10 cellular contexts compared by ENCODE assay signal in genomic region chr2:64640153-64641044, GRCh38. TPM values are rescaled to one million over a fixed set of nuclear protein-coding genes. Genes with fewer than 3 reads are reported as not detected.
DNase-seq lines count a peak whose midpoint lies in the region; ATAC-seq and TF ChIP-seq lines count a peak whose summit lies in the region.
"Had no signal": no experiment of that assay in that cellular context is flagged by ENCODE, and none has a peak within 500 bp of the region (broad histone marks: within the 10 kb centered on the region; RNA-seq: fewer than 3 reads in every experiment).

No MANE protein-coding gene starts in this region.

- DNase-seq in activated naive CD4-positive, alpha-beta T cell treated with anti-CD3 and anti-CD28 coated beads, Interleukin-2, amount 50 U/mL, for 72 hours (ENCODE audit: low spot score in 2 of 2): no peak
- DNase-seq in WERI-Rb-1: no peak
- no peak for DNase-seq in tibial nerve (ENCODE audit: low spot score in 2 of 2)
- no peak for DNase-seq in NCI-H446 (lab: John Stamatoyannopoulos, UW)
- DNase-seq in SK-N-DZ (ENCODE audit: low spot score): no peak
- DNase-seq: activated naive CD4-positive, alpha-beta T cell treated with Interleukin-2 at 50 U/mL for 16 hours; effector CD8-positive, alpha-beta T cell had no signal

- no peaks in the 10 kb centered on the region for H3K27me3 Mint-ChIP-seq in activated naive CD4-positive, alpha-beta T cell treated with anti-CD3 and anti-CD28 coated beads, Interleukin-2, amount 50 U/mL, for 24 hours

- peaks cover 97% of the 10 kb centered on the region for H3K4me1 Mint-ChIP-seq in activated naive CD4-positive, alpha-beta T cell treated with anti-CD3 and anti-CD28 coated beads, Interleukin-2, amount 50 U/mL, for 24 hours

- H3K36me3 ChIP-seq in WERI-Rb-1: peaks cover 8% of the 10 kb centered on the region
- peaks cover 8% of the 10 kb centered on the region for H3K36me3 ChIP-seq in iPS-20b (ENCODE audit: insufficient read depth, low read depth, low read length)
- peaks cover 0 to 13% (median 3%) of the 10 kb centered on the region in 3 donors for H3K36me3 ChIP-seq in tibial nerve

- 42 to 44% methylated on average over 12 of the region's 12 CpGs for WGBS in tibial nerve, 2 donors

- H3K9me3 ChIP-seq in WERI-Rb-1 (ENCODE audit: severe bottlenecking) (no peaks in the 10 kb centered on the region), iPS-20b (ENCODE audit: insufficient read depth, low read depth, low read length) (no peaks in the 10 kb centered on the region), tibial nerve (no peaks in the 10 kb centered on the region)

- no peaks in the 10 kb centered on the region for H3K27me3 ChIP-seq in WERI-Rb-1 (ENCODE audit: insufficient read depth, low read depth, severe bottlenecking)
- peaks cover 31% of the 10 kb centered on the region for H3K27me3 ChIP-seq in iPS-20b (ENCODE audit: insufficient read depth, low read length)
- H3K27me3 ChIP-seq in tibial nerve: no peaks in the 10 kb centered on the region

- no peak for TF ChIP-seq CTCF in WERI-Rb-1 (IDR thresholded peaks at IDR 0.05; ENCODE audit: low read depth, low read length)
- TF ChIP-seq CTCF in tibial nerve (IDR thresholded peaks at IDR 0.05): no peak

- no peaks in the 10 kb centered on the region for H3K9me3 Mint-ChIP-seq in activated naive CD4-positive, alpha-beta T cell treated with anti-CD3 and anti-CD28 coated beads, Interleukin-2, amount 50 U/mL, for 24 hours
- H3K9me3 Mint-ChIP-seq in activated naive CD4-positive, alpha-beta T cell treated with anti-CD3 and anti-CD28 coated beads, Interleukin-2, amount 50 U/mL, for 72 hours: no peaks in the 10 kb centered on the region

- no peak for ATAC-seq in activated naive CD4-positive, alpha-beta T cell treated with anti-CD3 and anti-CD28 coated beads, Interleukin-2, amount 50 U/mL, for 72 hours
- ATAC-seq in HG02759 (IDR thresholded peaks at IDR 0.05; ENCODE audit: unreplicated experiment): no peak

- H3K36me3 Mint-ChIP-seq in activated naive CD4-positive, alpha-beta T cell treated with anti-CD3 and anti-CD28 coated beads, Interleukin-2, amount 50 U/mL, for 24 hours: peaks cover 5% of the 10 kb centered on the region
- H3K36me3 Mint-ChIP-seq in activated naive CD4-positive, alpha-beta T cell treated with anti-CD3 and anti-CD28 coated beads, Interleukin-2, amount 50 U/mL, for 72 hours: peaks cover 5 to 13% of the 10 kb centered on the region in 2 donors

- H3K4me1 ChIP-seq in iPS-20b (ENCODE audit: insufficient read depth, low read length) (peaks cover 37% of the 10 kb centered on the region), tibial nerve (peaks cover 0 to 78% (median 38%) of the 10 kb centered on the region in 4 donors)

- no peak overlapping the region for H3K4me3 ChIP-seq in WERI-Rb-1 (ENCODE audit: low read depth, low read length)
- no peak overlapping the region for H3K4me3 ChIP-seq in iPS-20b (ENCODE audit: low read length)
- H3K4me3 ChIP-seq in tibial nerve: no peak overlapping the region

- H3K27ac Mint-ChIP-seq in activated naive CD4-positive, alpha-beta T cell treated with anti-CD3 and anti-CD28 coated beads, Interleukin-2, amount 50 U/mL, for 24 hours: peak overlapping the region; percentile 39
- H3K27ac Mint-ChIP-seq in activated naive CD4-positive, alpha-beta T cell treated with anti-CD3 and anti-CD28 coated beads, Interleukin-2, amount 50 U/mL, for 72 hours: peak overlapping the region in 1 of 2 donors; percentile 52

- peak overlapping the region; percentile 30; the same call in 1 of the 2 replicates for H3K27ac ChIP-seq in WERI-Rb-1
- no peak overlapping the region for H3K27ac ChIP-seq in iPS-20b (ENCODE audit: low read length)
- H3K27ac ChIP-seq in tibial nerve: peak overlapping the region in 3 of 4 donors; percentile 4 to 89 (median 67)

- TF ChIP-seq POLR2A in tibial nerve (IDR thresholded peaks at IDR 0.05): no peak

- 0 out of 2 replicates have a peak overlapping the region, but pooled peaks have one; percentile 0 for H3K9ac ChIP-seq in iPS-20b (ENCODE audit: low read depth, low read length)

- no peak for TF ChIP-seq EP300 in tibial nerve (IDR thresholded peaks at IDR 0.05)

- no peak overlapping the region for H3K4me3 Mint-ChIP-seq in activated naive CD4-positive, alpha-beta T cell treated with anti-CD3 and anti-CD28 coated beads, Interleukin-2, amount 50 U/mL, for 24 hours

RNA-seq across cellular contexts. Expression of gene SERTAD2, which starts 13.3 kb away (rescaled TPM):
- total RNA-seq in activated naive CD4-positive, alpha-beta T cell treated with anti-CD3 and anti-CD28 coated beads, Interleukin-2, amount 50 U/mL, for 72 hours: 10 to 100 TPM; 17.8 to 46.4 TPM
- 10 to 100 TPM; 15.9 to 18.8 (median 17.4) TPM for total RNA-seq in tibial nerve
- 5.9 and 7.3 TPM in 2 replicates for polyA plus RNA-seq in SK-N-DZ (2014; cell fraction: cytosol; rRNA removed)
- polyA plus RNA-seq in SK-N-DZ (2014; cell fraction: nucleus; rRNA removed): 3.1 and 4.2 TPM in 2 replicates
